Comparison of ENCODE assay signal across 24 cellular contexts in the genomic region with DNA sequence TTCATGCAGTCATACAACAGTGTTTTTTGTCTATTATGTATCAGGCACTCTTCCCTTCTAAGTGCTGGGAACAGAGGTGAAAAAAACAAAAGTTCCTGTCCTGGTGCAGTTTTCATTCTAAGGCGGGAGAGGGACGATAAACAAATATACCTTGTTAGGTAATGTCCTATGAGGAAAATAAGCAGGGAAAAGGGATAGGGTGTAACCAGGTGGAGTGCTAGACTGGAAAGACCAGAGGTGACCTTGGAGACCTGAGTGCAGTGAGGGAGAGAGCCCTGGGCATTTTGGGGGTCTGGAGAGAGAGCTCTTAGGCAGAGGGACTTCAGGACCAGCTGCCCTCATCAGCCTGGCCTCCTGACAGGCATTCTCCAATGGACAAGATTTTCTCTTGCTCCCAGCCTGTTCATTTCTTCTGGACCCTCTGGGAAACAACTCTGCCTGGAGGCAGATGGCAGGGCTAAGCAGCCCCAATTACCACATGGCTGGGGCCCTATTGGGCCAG.
"Had no signal": no experiment of that assay in that cellular context is flagged by ENCODE, and none has a peak within 500 bp of the region (broad histone marks: within the 10 kb centered on the region; RNA-seq: fewer than 3 reads in every experiment).

No MANE protein-coding gene starts in this region.

- H3K27me3 Mint-ChIP-seq: type B pancreatic cell had no signal

- H3K36me3 ChIP-seq: adrenal gland, ascending aorta, brain microvascular endothelial cell, prostate gland had no signal

- FAIRE-seq: TTC549 had no signal

- H2AFZ ChIP-seq: hepatocyte had no signal

- H3K4me1 ChIP-seq: adrenal gland, ascending aorta, prostate gland had no signal

- H3K27me3 ChIP-seq: adrenal gland, ascending aorta, brain microvascular endothelial cell, hepatocyte had no signal

- H3K4me1 Mint-ChIP-seq: memory B cell; naive B cell; stimulated activated naive B cell treated with anti-CD40 and anti-IgM and Interleukin-4, amounts not matched to agents 10 μg/mL and 1 μg/mL and 100 μg/mL, for 72 hours had no signal

- ATAC-seq: stimulated activated naive B cell treated with anti-CD40 and anti-IgM and Interleukin-4, amounts not matched to agents 10 μg/mL and 1 μg/mL and 100 μg/mL, for 72 hours had no signal

- DNase-seq: activated CD4-positive, alpha-beta T cell treated with anti-CD3 and anti-CD28 coated beads, Interleukin-2, amount 50 U/mL, for 4 hours; activated CD8-positive, alpha-beta memory T cell treated with anti-CD3 and anti-CD28 coated beads for 24 hours; activated CD8-positive, alpha-beta memory T cell treated with anti-CD3 and anti-CD28 coated beads, Interleukin-2, amount 50 U/mL, for 4 hours; activated naive CD4-positive, alpha-beta T cell; activated T-cell treated with anti-CD3 and anti-CD28 coated beads, Interleukin-2, amount 50 U/mL, for 24 hours; adrenal gland; brain microvascular endothelial cell; central memory CD4-positive, alpha-beta T cell; dermis blood vessel endothelial cell; effector memory CD4-positive, alpha-beta T cell; foreskin melanocyte; naive B cell; stimulated activated CD4-positive, alpha-beta T cell treated with anti-CD3 and anti-CD28 coated beads, Interleukin-2, amount 100 ng/mL, for 48 hours; stimulated activated CD8-positive, alpha-beta memory T cell treated with anti-CD3 and anti-CD28 coated beads, Interleukin-4, amount 100 ng/mL, for 48 hours; stimulated activated naive B cell treated with anti-CD40 and anti-IgM and Interleukin-4, amounts not matched to agents 10 μg/mL and 1 μg/mL and 100 μg/mL, for 72 hours; T-helper 1 cell had no signal

- H3K9me3 Mint-ChIP-seq: activated T-cell treated with anti-CD3 and anti-CD28 coated beads, Interleukin-2, amount 50 U/mL, for 24 hours; activated T-helper 2 cell treated with anti-CD3 and anti-CD28 coated beads, Interferon-gamma antibody, Interleukin-2, Interleukin-4, amounts not matched to agents 10 μg/mL and 5 μg/mL and 100 μg/mL, durations not matched to agents 14 hours and 24 hours and 36 hours; memory B cell; stimulated activated naive B cell treated with anti-CD40 and anti-IgM and Interleukin-4, amounts not matched to agents 10 μg/mL and 1 μg/mL and 100 μg/mL, for 72 hours; type B pancreatic cell had no signal

- H3K36me3 Mint-ChIP-seq: activated naive CD8-positive, alpha-beta T cell; memory B cell; naive B cell; stimulated activated naive B cell treated with anti-CD40 and anti-IgM and Interleukin-4, amounts not matched to agents 10 μg/mL and 1 μg/mL and 100 μg/mL, for 72 hours; type B pancreatic cell had no signal

- H3K9me3 ChIP-seq: adrenal gland, ascending aorta, prostate gland had no signal

- H3K4me2 ChIP-seq: hepatocyte had no signal

- H3K4me3 ChIP-seq: adrenal gland, ascending aorta, hepatocyte, prostate gland had no signal

- H3K27ac ChIP-seq: adrenal gland, ascending aorta, brain microvascular endothelial cell, hepatocyte, prostate gland had no signal

- H3K79me2 ChIP-seq: hepatocyte had no signal

- H3K4me3 Mint-ChIP-seq: activated naive CD8-positive, alpha-beta T cell; activated T-cell treated with anti-CD3 and anti-CD28 coated beads, Interleukin-2, amount 50 U/mL, for 24 hours; memory B cell; naive B cell; stimulated activated naive B cell treated with anti-CD40 and anti-IgM and Interleukin-4, amounts not matched to agents 10 μg/mL and 1 μg/mL and 100 μg/mL, for 72 hours; type B pancreatic cell had no signal

- H3K27ac Mint-ChIP-seq: activated naive CD8-positive, alpha-beta T cell; activated T-cell treated with anti-CD3 and anti-CD28 coated beads, Interleukin-2, amount 50 U/mL, for 24 hours; activated T-helper 2 cell treated with anti-CD3 and anti-CD28 coated beads, Interferon-gamma antibody, Interleukin-2, Interleukin-4, amounts not matched to agents 10 μg/mL and 5 μg/mL and 100 μg/mL, durations not matched to agents 14 hours and 24 hours and 36 hours; memory B cell; naive B cell; stimulated activated naive B cell treated with anti-CD40 and anti-IgM and Interleukin-4, amounts not matched to agents 10 μg/mL and 1 μg/mL and 100 μg/mL, for 72 hours; type B pancreatic cell had no signal
